8 cellular contexts compared by ENCODE assay signal in genomic region chr1:51329443-51330325, GRCh38. TPM values are rescaled to one million over a fixed set of nuclear protein-coding genes. Genes with fewer than 3 reads are reported as not detected.
DNase-seq lines count a peak whose midpoint lies in the region; ATAC-seq and TF ChIP-seq lines count a peak whose summit lies in the region.

No MANE protein-coding gene starts in this region.

- H3K36me3 ChIP-seq in adrenal gland (replicated peaks in 1 of 2): no peaks in the 10 kb centered on the region
- H3K36me3 ChIP-seq in upper lobe of left lung: no peaks in the 10 kb centered on the region

- peaks cover 0 to 2% of the 10 kb centered on the region in 2 donors for H3K36me3 Mint-ChIP-seq in activated T-cell treated with anti-CD3 and anti-CD28 coated beads, Interleukin-2, amount 50 U/mL, for 72 hours (ENCODE audit: insufficient read depth in 2 of 2)

- 33 to 73% (median 41%) methylated on average over 6 to 26 of the region's 26 CpGs for WGBS in adrenal gland, 4 donors
- 41 to 84% methylated on average over 5 to 19 of the region's 26 CpGs for WGBS in upper lobe of left lung, 2 donors

- H3K4me1 ChIP-seq in adrenal gland (replicated peaks in 1 of 2): peaks cover 0 to 20% of the 10 kb centered on the region in 2 donors
- peaks cover 10 to 19% (median 17%) of the 10 kb centered on the region in 4 donors for H3K4me1 ChIP-seq in upper lobe of left lung

- intact Hi-C loops in adrenal gland (cut with DNase I): no loop called here

- TF ChIP-seq POLR2A in adrenal gland (IDR thresholded peaks at IDR 0.05) (no peak), upper lobe of left lung (IDR thresholded peaks at IDR 0.05) (peak in 1 of 4 donors; percentile 79)

- no peak overlapping the region for H3K27ac Mint-ChIP-seq in activated T-cell treated with anti-CD3 and anti-CD28 coated beads, Interleukin-2, amount 50 U/mL, for 72 hours

- no peaks in the 10 kb centered on the region for H3K9me3 ChIP-seq in adrenal gland (replicated peaks in 1 of 3)
- no peaks in the 10 kb centered on the region for H3K9me3 ChIP-seq in upper lobe of left lung

- H3K27ac ChIP-seq in adrenal gland (peak overlapping the region in 1 of 5 donors; percentile 72), upper lobe of left lung (peak overlapping the region; percentile 43 to 86 (median 69))

- H3K27me3 ChIP-seq in adrenal gland (no peaks in the 10 kb centered on the region), upper lobe of left lung (peaks cover 0 to 15% (median 3%) of the 10 kb centered on the region in 4 donors)

- no peak for TF ChIP-seq CTCF in adrenal gland (IDR thresholded peaks at IDR 0.05)
- TF ChIP-seq CTCF in upper lobe of left lung (IDR thresholded peaks at IDR 0.05): no peak

- no peaks in the 10 kb centered on the region for H3K9me3 Mint-ChIP-seq in activated T-cell treated with anti-CD3 and anti-CD28 coated beads, Interleukin-2, amount 50 U/mL, for 72 hours

- peaks cover 34% of the 10 kb centered on the region for H3K27me3 Mint-ChIP-seq in activated T-cell treated with anti-CD3 and anti-CD28 coated beads, Interleukin-2, amount 50 U/mL, for 72 hours (ENCODE audit: low read depth)

- peaks cover 14% of the 10 kb centered on the region for H3K4me1 Mint-ChIP-seq in activated T-cell treated with anti-CD3 and anti-CD28 coated beads, Interleukin-2, amount 50 U/mL, for 72 hours (ENCODE audit: low read depth)

- H3K4me3 ChIP-seq in adrenal gland: peak overlapping the region in 1 of 4 donors; percentile 72
- peak overlapping the region in 3 of 4 donors; percentile 48 to 56 (median 55) for H3K4me3 ChIP-seq in upper lobe of left lung

- peak in 1 of 2 donors; percentile 30 for ATAC-seq in activated T-cell treated with anti-CD3 and anti-CD28 coated beads, Interleukin-2, amount 50 U/mL, for 72 hours (replicated peaks in 1 of 2)
- ATAC-seq in upper lobe of left lung (ENCODE audit: low FRiP score in 2 of 2): peak; percentile 50 to 91
- ATAC-seq in GM21723 (IDR thresholded peaks at IDR 0.05; ENCODE audit: unreplicated experiment): no peak
- no peak for ATAC-seq in GM21381 (IDR thresholded peaks at IDR 0.05; ENCODE audit: unreplicated experiment)

- no peak for TF ChIP-seq EP300 in upper lobe of left lung (IDR thresholded peaks at IDR 0.05)

- DNase-seq in activated T-cell treated with anti-CD3 and anti-CD28 coated beads, Interleukin-2, amount 50 U/mL, for 72 hours: no peak
- DNase-seq in activated T-cell treated with anti-CD3 and anti-CD28 coated beads, Interleukin-2, amount 50 U/mL, for 48 hours: no peak
- DNase-seq in adrenal gland (peak in 5 of 7 donors; percentile 58 to 75 (median 68)), kidney tubule cell (ENCODE audit: low spot score) (peak; percentile 25), upper lobe of left lung (peak; percentile 59 to 88), NCI-H128 (lab: John Stamatoyannopoulos, UW; ENCODE audit: unreplicated experiment) (no peak)

- H3K4me3 Mint-ChIP-seq in activated T-cell treated with anti-CD3 and anti-CD28 coated beads, Interleukin-2, amount 50 U/mL, for 72 hours: peak overlapping the region; percentile 54 to 64

RNA-seq across cellular contexts. Expression of gene TTC39A, which starts 0.7 kb away (rescaled TPM):
- total RNA-seq in activated T-cell treated with anti-CD3 and anti-CD28 coated beads, Interleukin-2, amount 50 U/mL, for 72 hours: under 1 TPM; 0.51 to 0.77 TPM
- total RNA-seq in adrenal gland: 10 to 100 TPM in 7 of 8 donors, 1 to 10 TPM in 1; 8.1 to 44.8 (median 24.3) TPM
- polyA plus RNA-seq in adrenal gland: 1 to 10 TPM; 4.7 to 8.7 (median 5.9) TPM
- 10 to 100 TPM; 33.0 to 96.4 (median 55.7) TPM for total RNA-seq in upper lobe of left lung

Comparison
In these comparisons a context has a peak if more than half of its experiments do, and no peak if none do; other contexts are left out.
1. ATAC-seq: peak in upper lobe of left lung (2 of 2); none in GM21723 (single experiment) and GM21381 (single experiment).
2. DNase-seq: peak in adrenal gland (5 of 7), kidney tubule cell (single experiment) and upper lobe of left lung (2 of 2); none in activated T-cell treated with anti-CD3 and anti-CD28 coated beads, Interleukin-2, amount 50 U/mL, for 72 hours (0 of 2), activated T-cell treated with anti-CD3 and anti-CD28 coated beads, Interleukin-2, amount 50 U/mL, for 48 hours (0 of 2) and NCI-H128 (single experiment).
3. RNA of gene TTC39A, which starts 0.7 kb away (total RNA-seq): 33.0 to 96.4 TPM in upper lobe of left lung and 8.1 to 44.8 TPM in adrenal gland; 0.51 to 0.77 TPM in activated T-cell treated with anti-CD3 and anti-CD28 coated beads, Interleukin-2, amount 50 U/mL, for 72 hours; every median in the first group is over 4 times any median in the second.